In genomic region chr1:160726114-160726497, GRCh38 we compare ENCODE assay signal across 1 cellular context.
A peak's percentile ranks its signal among the peaks of the same experiment; 100 is the strongest.
TF ChIP-seq lines count a peak whose summit lies in the region.

No MANE protein-coding gene starts in this region.

TF ChIP-seq in K562, 482 proteins besides CTCF, POLR2A, EP300 and RAD21 (continued from another document):
- peak; percentile 77 for TF ChIP-seq DPF2 (IDR thresholded peaks at IDR 0.05)
- 0 out of 2 replicates have a peak, but pooled peaks have one; percentile 49 for TF ChIP-seq NBN (IDR thresholded peaks at IDR 0.05; ENCODE audit: low read depth)
- TF ChIP-seq NCOA6 (IDR thresholded peaks at IDR 0.05) = no peak
- TF ChIP-seq NR2C2 (CRISPR knock-in tag; IDR thresholded peaks at IDR 0.05) = no peak
- TF ChIP-seq NR2C2 (tag; IDR thresholded peaks at IDR 0.05) = 0 out of 2 replicates have a peak, but pooled peaks have one; percentile 17
- no peak for TF ChIP-seq LEF1 (IDR thresholded peaks at IDR 0.05)
- TF ChIP-seq SRSF3 (IDR thresholded peaks at IDR 0.05; ENCODE audit: insufficient read depth, low read length) = no peak
- TF ChIP-seq GATA2 (CRISPR knock-in tag; IDR thresholded peaks at IDR 0.05) = no peak
- TF ChIP-seq ZNF639 (CRISPR knock-in tag; conservative IDR thresholded peaks at IDR 0.05 in 1 of 2, IDR thresholded peaks at IDR 0.05 in 1 of 2) = 0 out of 4 replicates have a peak, but pooled peaks of 1 of the 2 experiments have one; percentile 47
- TF ChIP-seq JUND (IDR thresholded peaks at IDR 0.05; ENCODE audit: borderline replicate concordance, low read depth, low read length) = 0 out of 2 replicates have a peak, but pooled peaks have one; percentile 50
- no peak; the same call in 2 of the 3 replicates for TF ChIP-seq JUND (tag; IDR thresholded peaks at IDR 0.05; ENCODE audit: borderline replicate concordance, low read depth, low read length)
- TF ChIP-seq TRIM24 (IDR thresholded peaks at IDR 0.05) = 0 out of 4 replicates have a peak, but pooled peaks of 1 of the 2 experiments have one; percentile 9
- peak; percentile 86 for TF ChIP-seq GTF2B (IDR thresholded peaks at IDR 0.05; ENCODE audit: extremely low read depth, insufficient read length)
- TF ChIP-seq SUPT5H (IDR thresholded peaks at IDR 0.05) = peak; percentile 60; the same call in 1 of the 2 replicates
- TF ChIP-seq CREB3 (tag; conservative IDR thresholded peaks at IDR 0.05; ENCODE audit: low read depth) = 0 out of 2 replicates have a peak, but pooled peaks have one; percentile 23
- peak; percentile 7; the same call in 1 of the 2 replicates for TF ChIP-seq CBFA2T3 (IDR thresholded peaks at IDR 0.05)
- TF ChIP-seq RNF2 (IDR thresholded peaks at IDR 0.05) = no peak; the same call in 1 of the 2 replicates
- TF ChIP-seq YY1 (IDR thresholded peaks at IDR 0.05; ENCODE audit: borderline replicate concordance in 1 of 3, control insufficient read depth in 1 of 3, extremely low read depth in 1 of 3, insufficient read depth in 3 of 3, insufficient read length in 1 of 3, insufficient replicate concordance in 2 of 3, low read depth in 1 of 3, low read length in 2 of 3) = peak in 1 of 3 experiments; percentile 80
- no peak for TF ChIP-seq ZNF431 (CRISPR knock-in tag; IDR thresholded peaks at IDR 0.05)
- peak; percentile 71 for TF ChIP-seq SMARCA4 (IDR thresholded peaks at IDR 0.05)
- 0 out of 4 replicates have a peak, but pooled peaks of 1 of the 2 experiments have one; percentile 28 for TF ChIP-seq NONO (IDR thresholded peaks at IDR 0.05; ENCODE audit: low read depth in 2 of 2, low read length in 1 of 2)
- peak; percentile 83; the same call in 1 of the 2 replicates for TF ChIP-seq GTF2F1 (IDR thresholded peaks at IDR 0.05; ENCODE audit: low read depth, low read length)
- no peak for TF ChIP-seq NCOA1 (IDR thresholded peaks at IDR 0.05; ENCODE audit: low read depth)
- peak; percentile 98 for TF ChIP-seq MAFF (IDR thresholded peaks at IDR 0.05; ENCODE audit: low read length)
- TF ChIP-seq ZNF197 (CRISPR knock-in tag; IDR thresholded peaks at IDR 0.05; ENCODE audit: low read depth) = no peak
- TF ChIP-seq ZBTB8A (IDR thresholded peaks at IDR 0.05; ENCODE audit: partially characterized antibody) = no peak
- TF ChIP-seq ZC3H8 (IDR thresholded peaks at IDR 0.05) = 0 out of 2 replicates have a peak, but pooled peaks have one; percentile 67
- peak; percentile 16; the same call in 1 of the 2 replicates for TF ChIP-seq ATF3 (IDR thresholded peaks at IDR 0.05)
- TF ChIP-seq ATF3 (CRISPR knock-in tag; conservative IDR thresholded peaks at IDR 0.05) = no peak
- TF ChIP-seq MAFK (IDR thresholded peaks at IDR 0.05; ENCODE audit: low read length) = peak; percentile 95
- no peak for TF ChIP-seq BHLHE40 (IDR thresholded peaks at IDR 0.05; ENCODE audit: low read length)
- peak; percentile 59 for TF ChIP-seq ARID1B (IDR thresholded peaks at IDR 0.05)
- TF ChIP-seq PML (IDR thresholded peaks at IDR 0.05; ENCODE audit: low read length) = peak; percentile 85
- peak; percentile 96 for TF ChIP-seq BACH1 (tag; IDR thresholded peaks at IDR 0.05)
- no peak for TF ChIP-seq ETS1 (conservative IDR thresholded peaks at IDR 0.05; ENCODE audit: control insufficient read depth, low read depth, low read length)
- peak; percentile 27 for TF ChIP-seq TAF9B (IDR thresholded peaks at IDR 0.05; ENCODE audit: partially characterized antibody)
- TF ChIP-seq BCLAF1 (IDR thresholded peaks at IDR 0.05; ENCODE audit: borderline replicate concordance in 1 of 2, control insufficient read depth in 1 of 2, low read depth in 2 of 2, low read length in 1 of 2) = peak in 1 of 2 experiments; percentile 91; a peak in 1 of 4 replicates
- peak; percentile 32; the same call in 1 of the 2 replicates for TF ChIP-seq POLR2G (IDR thresholded peaks at IDR 0.05; ENCODE audit: low read depth, low read length)
- 0 out of 3 replicates have a peak, but pooled peaks of 1 of the 2 experiments have one; percentile 32 for TF ChIP-seq CBX3 (IDR thresholded peaks at IDR 0.05; ENCODE audit: borderline replicate concordance in 1 of 2, low read length in 2 of 2)
- TF ChIP-seq NFE2 (IDR thresholded peaks at IDR 0.05; ENCODE audit: low read depth) = peak; percentile 97
- peak; percentile 55 for TF ChIP-seq TEAD4 (IDR thresholded peaks at IDR 0.05; ENCODE audit: low read length)
- TF ChIP-seq TEAD4 (CRISPR knock-in tag; IDR thresholded peaks at IDR 0.05; ENCODE audit: borderline replicate concordance) = no peak
- TF ChIP-seq NFE2L1 (tag; IDR thresholded peaks at IDR 0.05; ENCODE audit: borderline replicate concordance, low read depth) = peak; percentile 98
- peak; percentile 96 for TF ChIP-seq TBP (optimal IDR thresholded peaks at IDR 0.05; ENCODE audit: low read depth, low read length)
- TF ChIP-seq DIDO1 (tag; IDR thresholded peaks at IDR 0.05; ENCODE audit: low read depth) = no peak
- peak; percentile 65 for TF ChIP-seq FOSL1 (tag; conservative IDR thresholded peaks at IDR 0.05)
- TF ChIP-seq POLR2AphosphoS5 (IDR thresholded peaks at IDR 0.05; ENCODE audit: control insufficient read depth, insufficient read depth, low read depth, low read length) = peak; percentile 94
- no peak for TF ChIP-seq POLR3A (IDR thresholded peaks at IDR 0.05; ENCODE audit: borderline replicate concordance, extremely low read depth, insufficient read depth, insufficient read length)
- TF ChIP-seq ZMIZ1 (IDR thresholded peaks at IDR 0.05; ENCODE audit: low read depth in 2 of 2, low read length in 2 of 2) = peak in 1 of 2 experiments; percentile 62; a peak in 2 of 4 replicates
- peak; percentile 95 for TF ChIP-seq C11orf30 (IDR thresholded peaks at IDR 0.05; ENCODE audit: low read depth)
- 0 out of 4 replicates have a peak, but pooled peaks of 1 of the 2 experiments have one; percentile 42 for TF ChIP-seq TEAD1 (CRISPR knock-in tag; IDR thresholded peaks at IDR 0.05)
- peak; percentile 71; the same call in 1 of the 2 replicates for TF ChIP-seq GTF2A2 (tag; IDR thresholded peaks at IDR 0.05)
- 0 out of 2 replicates have a peak, but pooled peaks have one; percentile 18 for TF ChIP-seq TAF7 (tag; IDR thresholded peaks at IDR 0.05)
- TF ChIP-seq ZNF592 (IDR thresholded peaks at IDR 0.05) = peak; percentile 63
